ENCODE assay signal across 2 cellular contexts in genomic region chr11:68107689-68108088, GRCh38.
TF ChIP-seq lines count a peak whose summit lies in the region.

No MANE protein-coding gene starts in this region.

TF ChIP-seq in GM23338, 12 proteins besides CTCF, POLR2A, EP300 and RAD21 (continued from another document):
- TF ChIP-seq, protein P1, sequence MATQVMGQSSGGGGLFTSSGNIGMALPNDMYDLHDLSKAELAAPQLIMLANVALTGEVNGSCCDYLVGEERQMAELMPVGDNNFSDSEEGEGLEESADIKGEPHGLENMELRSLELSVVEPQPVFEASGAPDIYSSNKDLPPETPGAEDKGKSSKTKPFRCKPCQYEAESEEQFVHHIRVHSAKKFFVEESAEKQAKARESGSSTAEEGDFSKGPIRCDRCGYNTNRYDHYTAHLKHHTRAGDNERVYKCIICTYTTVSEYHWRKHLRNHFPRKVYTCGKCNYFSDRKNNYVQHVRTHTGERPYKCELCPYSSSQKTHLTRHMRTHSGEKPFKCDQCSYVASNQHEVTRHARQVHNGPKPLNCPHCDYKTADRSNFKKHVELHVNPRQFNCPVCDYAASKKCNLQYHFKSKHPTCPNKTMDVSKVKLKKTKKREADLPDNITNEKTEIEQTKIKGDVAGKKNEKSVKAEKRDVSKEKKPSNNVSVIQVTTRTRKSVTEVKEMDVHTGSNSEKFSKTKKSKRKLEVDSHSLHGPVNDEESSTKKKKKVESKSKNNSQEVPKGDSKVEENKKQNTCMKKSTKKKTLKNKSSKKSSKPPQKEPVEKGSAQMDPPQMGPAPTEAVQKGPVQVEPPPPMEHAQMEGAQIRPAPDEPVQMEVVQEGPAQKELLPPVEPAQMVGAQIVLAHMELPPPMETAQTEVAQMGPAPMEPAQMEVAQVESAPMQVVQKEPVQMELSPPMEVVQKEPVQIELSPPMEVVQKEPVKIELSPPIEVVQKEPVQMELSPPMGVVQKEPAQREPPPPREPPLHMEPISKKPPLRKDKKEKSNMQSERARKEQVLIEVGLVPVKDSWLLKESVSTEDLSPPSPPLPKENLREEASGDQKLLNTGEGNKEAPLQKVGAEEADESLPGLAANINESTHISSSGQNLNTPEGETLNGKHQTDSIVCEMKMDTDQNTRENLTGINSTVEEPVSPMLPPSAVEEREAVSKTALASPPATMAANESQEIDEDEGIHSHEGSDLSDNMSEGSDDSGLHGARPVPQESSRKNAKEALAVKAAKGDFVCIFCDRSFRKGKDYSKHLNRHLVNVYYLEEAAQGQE (IDR thresholded peaks at IDR 0.05; ENCODE audit: unreplicated experiment), result no peak
- no peak for TF ChIP-seq ZNF114 (CRISPR knock-in tag; IDR thresholded peaks at IDR 0.05)
- TF ChIP-seq, protein P2, sequence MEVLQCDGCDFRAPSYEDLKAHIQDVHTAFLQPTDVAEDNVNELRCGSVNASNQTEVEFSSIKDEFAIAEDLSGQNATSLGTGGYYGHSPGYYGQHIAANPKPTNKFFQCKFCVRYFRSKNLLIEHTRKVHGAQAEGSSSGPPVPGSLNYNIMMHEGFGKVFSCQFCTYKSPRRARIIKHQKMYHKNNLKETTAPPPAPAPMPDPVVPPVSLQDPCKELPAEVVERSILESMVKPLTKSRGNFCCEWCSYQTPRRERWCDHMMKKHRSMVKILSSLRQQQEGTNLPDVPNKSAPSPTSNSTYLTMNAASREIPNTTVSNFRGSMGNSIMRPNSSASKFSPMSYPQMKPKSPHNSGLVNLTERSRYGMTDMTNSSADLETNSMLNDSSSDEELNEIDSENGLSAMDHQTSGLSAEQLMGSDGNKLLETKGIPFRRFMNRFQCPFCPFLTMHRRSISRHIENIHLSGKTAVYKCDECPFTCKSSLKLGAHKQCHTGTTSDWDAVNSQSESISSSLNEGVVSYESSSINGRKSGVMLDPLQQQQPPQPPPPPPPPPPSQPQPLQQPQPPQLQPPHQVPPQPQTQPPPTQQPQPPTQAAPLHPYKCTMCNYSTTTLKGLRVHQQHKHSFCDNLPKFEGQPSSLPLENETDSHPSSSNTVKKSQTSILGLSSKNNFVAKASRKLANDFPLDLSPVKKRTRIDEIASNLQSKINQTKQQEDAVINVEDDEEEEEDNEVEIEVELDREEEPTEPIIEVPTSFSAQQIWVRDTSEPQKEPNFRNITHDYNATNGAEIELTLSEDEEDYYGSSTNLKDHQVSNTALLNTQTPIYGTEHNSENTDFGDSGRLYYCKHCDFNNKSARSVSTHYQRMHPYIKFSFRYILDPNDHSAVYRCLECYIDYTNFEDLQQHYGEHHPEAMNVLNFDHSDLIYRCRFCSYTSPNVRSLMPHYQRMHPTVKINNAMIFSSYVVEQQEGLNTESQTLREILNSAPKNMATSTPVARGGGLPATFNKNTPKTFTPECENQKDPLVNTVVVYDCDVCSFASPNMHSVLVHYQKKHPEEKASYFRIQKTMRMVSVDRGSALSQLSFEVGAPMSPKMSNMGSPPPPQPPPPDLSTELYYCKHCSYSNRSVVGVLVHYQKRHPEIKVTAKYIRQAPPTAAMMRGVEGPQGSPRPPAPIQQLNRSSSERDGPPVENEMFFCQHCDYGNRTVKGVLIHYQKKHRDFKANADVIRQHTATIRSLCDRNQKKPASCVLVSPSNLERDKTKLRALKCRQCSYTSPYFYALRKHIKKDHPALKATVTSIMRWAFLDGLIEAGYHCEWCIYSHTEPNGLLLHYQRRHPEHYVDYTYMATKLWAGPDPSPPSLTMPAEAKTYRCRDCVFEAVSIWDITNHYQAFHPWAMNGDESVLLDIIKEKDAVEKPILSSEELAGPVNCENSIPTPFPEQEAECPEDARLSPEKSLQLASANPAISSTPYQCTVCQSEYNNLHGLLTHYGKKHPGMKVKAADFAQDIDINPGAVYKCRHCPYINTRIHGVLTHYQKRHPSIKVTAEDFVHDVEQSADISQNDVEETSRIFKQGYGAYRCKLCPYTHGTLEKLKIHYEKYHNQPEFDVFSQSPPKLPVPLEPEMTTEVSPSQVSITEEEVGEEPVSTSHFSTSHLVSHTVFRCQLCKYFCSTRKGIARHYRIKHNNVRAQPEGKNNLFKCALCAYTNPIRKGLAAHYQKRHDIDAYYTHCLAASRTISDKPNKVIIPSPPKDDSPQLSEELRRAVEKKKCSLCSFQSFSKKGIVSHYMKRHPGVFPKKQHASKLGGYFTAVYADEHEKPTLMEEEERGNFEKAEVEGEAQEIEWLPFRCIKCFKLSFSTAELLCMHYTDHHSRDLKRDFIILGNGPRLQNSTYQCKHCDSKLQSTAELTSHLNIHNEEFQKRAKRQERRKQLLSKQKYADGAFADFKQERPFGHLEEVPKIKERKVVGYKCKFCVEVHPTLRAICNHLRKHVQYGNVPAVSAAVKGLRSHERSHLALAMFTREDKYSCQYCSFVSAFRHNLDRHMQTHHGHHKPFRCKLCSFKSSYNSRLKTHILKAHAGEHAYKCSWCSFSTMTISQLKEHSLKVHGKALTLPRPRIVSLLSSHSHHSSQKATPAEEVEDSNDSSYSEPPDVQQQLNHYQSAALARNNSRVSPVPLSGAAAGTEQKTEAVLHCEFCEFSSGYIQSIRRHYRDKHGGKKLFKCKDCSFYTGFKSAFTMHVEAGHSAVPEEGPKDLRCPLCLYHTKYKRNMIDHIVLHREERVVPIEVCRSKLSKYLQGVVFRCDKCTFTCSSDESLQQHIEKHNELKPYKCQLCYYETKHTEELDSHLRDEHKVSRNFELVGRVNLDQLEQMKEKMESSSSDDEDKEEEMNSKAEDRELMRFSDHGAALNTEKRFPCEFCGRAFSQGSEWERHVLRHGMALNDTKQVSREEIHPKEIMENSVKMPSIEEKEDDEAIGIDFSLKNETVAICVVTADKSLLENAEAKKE (CRISPR knock-in tag; IDR thresholded peaks at IDR 0.05), result no peak
- no peak for TF ChIP-seq STAT1 (IDR thresholded peaks at IDR 0.05; ENCODE audit: unreplicated experiment)
- no peak for TF ChIP-seq NANOG (IDR thresholded peaks at IDR 0.05; ENCODE audit: borderline replicate concordance)
- TF ChIP-seq CREB1 (CRISPR knock-in tag; IDR thresholded peaks at IDR 0.05; ENCODE audit: low read depth), result no peak
- no peak for TF ChIP-seq EZH2phosphoT487 (IDR thresholded peaks at IDR 0.05; ENCODE audit: unreplicated experiment)
- TF ChIP-seq POLR2AphosphoS5 (IDR thresholded peaks at IDR 0.05; ENCODE audit: low read depth), result no peak
- no peak for TF ChIP-seq ETS1 (IDR thresholded peaks at IDR 0.05)
- TF ChIP-seq EZH2 (IDR thresholded peaks at IDR 0.05; ENCODE audit: low read depth, unreplicated experiment), result no peak

TF ChIP-seq in WTC11, 78 proteins besides CTCF, POLR2A, EP300 and RAD21 (continued from another document):
- TF ChIP-seq AFF4 (CRISPR knock-in tag; IDR thresholded peaks at IDR 0.05; ENCODE audit: borderline replicate concordance) (no peak), FOXK1 (CRISPR knock-in tag; IDR thresholded peaks at IDR 0.05) (no peak), GABPB1 (CRISPR knock-in tag; IDR thresholded peaks at IDR 0.05) (no peak)
